ENCODE assay signal across 8 cellular contexts in genomic region chr1:119743776-119744597, GRCh38. TPM values are rescaled to one million over a fixed set of nuclear protein-coding genes. Genes with fewer than 3 reads are reported as not detected.
DNase-seq lines count a peak whose midpoint lies in the region; ATAC-seq, FAIRE-seq and TF ChIP-seq lines count a peak whose summit lies in the region.

No MANE protein-coding gene starts in this region.

- no peak overlapping the region for H2BK20ac ChIP-seq in H1 (ENCODE audit: low read length)

- H3K27me3 Mint-ChIP-seq in mesothelial cell of epicardium (ENCODE audit: low read depth) = no peaks in the 10 kb centered on the region

- no peak overlapping the region for H3K14ac ChIP-seq in H1 (ENCODE audit: insufficient read length)

- no peaks in the 10 kb centered on the region for H3K27me3 ChIP-seq in H1 (replicated peaks in 1 of 4; ENCODE audit: control insufficient read depth in 3 of 4, extremely low read depth in 1 of 4, insufficient read depth in 3 of 4, low read length in 3 of 4)

- CTCF ChIA-PET in H1 (lab: Charles Lee; ENCODE audit: partially characterized antibody) = interaction anchor here (0.7 to 10.1 kb wide), 46 partner anchors 8 to 229 kb away, joined by 3 to 132 read pairs (median 5); partner anchors contain the start of genes HMGCS2, PHGDH, REG4 and ZNF697

- H3K23me2 ChIP-seq in H1 (ENCODE audit: low read depth, low read length) = no peaks in the 10 kb centered on the region

- no peak overlapping the region for H2BK120ac ChIP-seq in H1 (replicated peaks; ENCODE audit: low read depth, low read length)

- H2BK12ac ChIP-seq in H1 (ENCODE audit: low read depth, low read length) = no peak overlapping the region

- H3K79me1 ChIP-seq in H1 (ENCODE audit: low read depth, low read length) = no peaks in the 10 kb centered on the region

- peaks cover 15% of the 10 kb centered on the region for H3K4me1 Mint-ChIP-seq in mesothelial cell of epicardium

- no peak overlapping the region for H4K91ac ChIP-seq in H1 (replicated peaks; ENCODE audit: insufficient read length, low read length)

- peak in 1 of 2 experiments; percentile 39; a peak in 2 of 3 replicates for TF ChIP-seq POLR2A in H1 (IDR thresholded peaks at IDR 0.05; ENCODE audit: control extremely low read depth in 1 of 2, low read depth in 2 of 2, low read length in 2 of 2)

- peak; percentile 83 to 88 for TF ChIP-seq RAD21 in H1 (IDR thresholded peaks at IDR 0.05 in 1 of 2, conservative IDR thresholded peaks at IDR 0.05 in 1 of 2; ENCODE audit: low read depth in 2 of 2, low read length in 2 of 2)

- peaks cover 7 to 17% of the 10 kb centered on the region in 2 experiments for H4K20me1 ChIP-seq in H1 (replicated peaks in 1 of 2; ENCODE audit: control insufficient read depth in 1 of 2, insufficient read depth in 2 of 2, low read length in 2 of 2)

- H2AK5ac ChIP-seq in H1 (ENCODE audit: low read depth, low read length) = no peak overlapping the region

- no peak for TF ChIP-seq EP300 in H1 (IDR thresholded peaks at IDR 0.05; ENCODE audit: borderline replicate concordance in 1 of 2, low read depth in 2 of 2, low read length in 2 of 2)

- no peak overlapping the region for H2BK5ac ChIP-seq in H1 (ENCODE audit: low read depth, low read length)

- no peaks in the 10 kb centered on the region for H3K79me2 ChIP-seq in H1 (ENCODE audit: control insufficient read depth in 1 of 2, insufficient read depth in 2 of 2, low read length in 2 of 2)

- peak; percentile 77 for DNase-seq in SIG-M5 treated with dmso at 0.1 percent for 504 hours (lab: John Stamatoyannopoulos, UW; ENCODE audit: unreplicated experiment)
- no peak for DNase-seq in SIG-M5 (lab: John Stamatoyannopoulos, UW)
- DNase-seq in NCI-H510A treated with DMSO at 0.1 percent for 48 hours (lab: John Stamatoyannopoulos, UW) = peak; percentile 75
- peak; percentile 53 to 61 for DNase-seq in activated CD4-positive, alpha-beta T cell treated with anti-CD3 and anti-CD28 coated beads, Interleukin-2, amount 50 U/mL, for 48 hours
- peak; percentile 49 to 77 for DNase-seq in H1 (ENCODE audit: low read depth in 1 of 2, low spot score in 2 of 2)
- DNase-seq in mesothelial cell of epicardium (ENCODE audit: low spot score in 2 of 2, unreplicated experiment in 2 of 2) = peak in 1 of 2 experiments; percentile 66
- peak; percentile 5 to 13 for DNase-seq in stimulated activated CD8-positive, alpha-beta memory T cell treated with anti-CD3 and anti-CD28 coated beads, Interleukin-4, amount 100 ng/mL, for 1 hour (ENCODE audit: low read depth in 2 of 2, low spot score in 1 of 2)

- no peak overlapping the region for H3K4ac ChIP-seq in H1 (replicated peaks; ENCODE audit: insufficient read length, low read depth, low read length)

- H3K4me3 Mint-ChIP-seq in mesothelial cell of epicardium = no peak overlapping the region

- H3K36me3 ChIP-seq in H1 (ENCODE audit: control insufficient read depth in 2 of 4, insufficient read depth in 4 of 4, low read length in 3 of 4) = peaks cover 24 to 58% (median 42%) of the 10 kb centered on the region in 4 experiments

- 68% methylated on average over 17 of the region's 17 CpGs; no CpG with 5 or more reads in 1 of the 2 experiments for WGBS in H1 (ENCODE audit: extremely low coverage in 1 of 2, insufficient coverage in 1 of 2, insufficient read length in 1 of 2, insufficient replicate concordance in 2 of 2, low coverage in 1 of 2, low lambda C conversion rate in 2 of 2, missing lambda C conversion rate in 1 of 2), 2 experiments

- H3K4me3 ChIP-seq in H1 (ENCODE audit: extremely low read depth in 1 of 4, insufficient read depth in 2 of 4, low read depth in 3 of 4, low read length in 4 of 4) = no peak overlapping the region

- peak; percentile 59 for ATAC-seq in HG03196 (IDR thresholded peaks at IDR 0.05; ENCODE audit: unreplicated experiment)

- no peak overlapping the region for H2BK15ac ChIP-seq in H1 (ENCODE audit: low read length)

- H3K9ac ChIP-seq in H1 (replicated peaks in 1 of 4; ENCODE audit: extremely low read depth in 1 of 4, low read depth in 3 of 4, low read length in 3 of 4) = no peak overlapping the region

- H3K4me1 ChIP-seq in H1 (replicated peaks in 1 of 4; ENCODE audit: control insufficient read depth in 3 of 4, insufficient read depth in 4 of 4, low read length in 3 of 4) = peaks cover 0 to 8% (median 5%) of the 10 kb centered on the region in 4 experiments; a peak in 2 of 7 replicates

- no peak overlapping the region for H4K5ac ChIP-seq in H1 (ENCODE audit: insufficient read length, low read depth, low read length)

- H3K9me3 ChIP-seq in H1 (ENCODE audit: insufficient read depth in 2 of 2, low read depth in 1 of 2, low read length in 1 of 2) = no peaks in the 10 kb centered on the region

- H3K4me2 ChIP-seq in H1 (ENCODE audit: insufficient read depth in 1 of 2, low read depth in 2 of 2, low read length in 2 of 2) = no peak overlapping the region

- H3K27ac Mint-ChIP-seq in mesothelial cell of epicardium = peak overlapping the region; percentile 39

- H3K23ac ChIP-seq in H1 (ENCODE audit: insufficient read length) = no peak overlapping the region

- H3K27ac ChIP-seq in H1 (ENCODE audit: low read depth, low read length) = no peak overlapping the region

- no peaks in the 10 kb centered on the region for H3K9me3 Mint-ChIP-seq in mesothelial cell of epicardium

- H2AFZ ChIP-seq in H1 (ENCODE audit: low read length) = no peak overlapping the region

- H3K36me3 Mint-ChIP-seq in mesothelial cell of epicardium = peaks cover 19% of the 10 kb centered on the region

- peak; percentile 70 to 89 (median 88) for TF ChIP-seq CTCF in H1 (IDR thresholded peaks at IDR 0.05; ENCODE audit: control extremely low read depth in 1 of 3, insufficient read depth in 1 of 3, low read depth in 1 of 3, low read length in 3 of 3)
- TF ChIP-seq CTCF in mesothelial cell of epicardium (IDR thresholded peaks at IDR 0.05; ENCODE audit: unreplicated experiment) = peak; percentile 86

- FAIRE-seq in H1 (lab: Jason Lieb, UNC) = peak; percentile 92

- no peak overlapping the region for H3K18ac ChIP-seq in H1 (ENCODE audit: extremely low read depth, low read length)

- no peak overlapping the region for H3K56ac ChIP-seq in H1 (replicated peaks; ENCODE audit: insufficient read length, low read depth, low read length)

- POLR2A ChIA-PET in H1 (lab: Charles Lee; ENCODE audit: partially characterized antibody) = interaction anchor here (0.6 to 30.7 kb wide), 21 partner anchors 10 to 431 kb away, joined by 3 to 425 read pairs (median 4); partner anchors contain the start of genes HMGCS2, PHGDH and ZNF697

- H4K8ac ChIP-seq in H1 (ENCODE audit: extremely low read depth, insufficient read depth, low read length) = 0 out of 2 replicates have a peak overlapping the region, but pooled peaks have one; percentile 2

TF ChIP-seq in H1, 55 proteins besides CTCF, POLR2A, EP300 and RAD21 (continues in another document):
- TF ChIP-seq EGR1 (IDR thresholded peaks at IDR 0.05; ENCODE audit: borderline replicate concordance, low read depth, low read length) = no peak
- TF ChIP-seq BACH1 (IDR thresholded peaks at IDR 0.05; ENCODE audit: low read length) = no peak
- 0 out of 2 replicates have a peak, but pooled peaks have one; percentile 16 for TF ChIP-seq SP4 (IDR thresholded peaks at IDR 0.05; ENCODE audit: low read length)
- no peak for TF ChIP-seq TAF7 (optimal IDR thresholded peaks at IDR 0.05; ENCODE audit: borderline replicate concordance, low read depth, low read length)
- no peak for TF ChIP-seq SUZ12 (IDR thresholded peaks at IDR 0.05; ENCODE audit: low read length)
- TF ChIP-seq POU5F1 (IDR thresholded peaks at IDR 0.05; ENCODE audit: low read depth, low read length) = no peak
- no peak for TF ChIP-seq MAFK (IDR thresholded peaks at IDR 0.05; ENCODE audit: low read depth, low read length)
- TF ChIP-seq CREB1 (IDR thresholded peaks at IDR 0.05) = peak; percentile 56; the same call in 1 of the 2 replicates
- no peak for TF ChIP-seq NANOG (IDR thresholded peaks at IDR 0.05; ENCODE audit: insufficient read depth, low read depth, low read length, poor library complexity, severe bottlenecking)
- 0 out of 2 replicates have a peak, but pooled peaks have one; percentile 27 for TF ChIP-seq YY1 (IDR thresholded peaks at IDR 0.05; ENCODE audit: low read depth, low read length)
- no peak for TF ChIP-seq RFX5 (IDR thresholded peaks at IDR 0.05; ENCODE audit: borderline replicate concordance, low read depth, low read length)
- peak; percentile 7; the same call in 1 of the 2 replicates for TF ChIP-seq SP1 (IDR thresholded peaks at IDR 0.05; ENCODE audit: low read depth, low read length)
- no peak for TF ChIP-seq CBX5 (IDR thresholded peaks at IDR 0.05; ENCODE audit: low read depth, low read length)
- TF ChIP-seq SIRT6 (IDR thresholded peaks at IDR 0.05; ENCODE audit: low read length) = no peak
- TF ChIP-seq ASH2L (IDR thresholded peaks at IDR 0.05; ENCODE audit: low read length) = no peak

RNA-seq across cellular contexts. Expression of gene HMGCS2, which starts 24.7 kb away (rescaled TPM):
- not detected in 2 replicates for total RNA-seq in H1 (2021; fragmentation: NEBNext Ultra II Directional; extraction: Animal tissue kit (Norgen Biotek cat#: 25700))
- not detected in 2 replicates for polyA plus RNA-seq in H1 (2011; rRNA removed)
- not detected for polyA plus RNA-seq in H1 (2011; cell fraction: cytosol; rRNA removed)
- polyA plus RNA-seq in H1 (2011; cell fraction: nucleus; rRNA removed) = not detected
- polyA plus RNA-seq in H1 (2012, experiment 1 of 2) = not detected in 4 replicates
- not detected for polyA plus RNA-seq in H1 (2012, experiment 2 of 2)
- not detected for polyA plus RNA-seq in H1 (2013, experiment 1 of 2)
- not detected for polyA plus RNA-seq in H1 (2013, experiment 2 of 2)
- polyA minus RNA-seq in H1 (2011; rRNA and poly(A)+ RNA removed) = not detected in 2 replicates
- polyA minus RNA-seq in H1 (2011; cell fraction: cytosol; rRNA and poly(A)+ RNA removed) = not detected
- not detected for polyA minus RNA-seq in H1 (2011; cell fraction: nucleus; rRNA and poly(A)+ RNA removed)
- total RNA-seq in mesothelial cell of epicardium = 0.47 to 1.4 TPM (median 0.51 TPM) in 3 replicates

RNA-seq across cellular contexts. Expression of gene PHGDH, which starts 32.3 kb away (rescaled TPM):
- 674 and 687 TPM in 2 replicates for total RNA-seq in H1 (2021; fragmentation: NEBNext Ultra II Directional; extraction: Animal tissue kit (Norgen Biotek cat#: 25700))
- 358 and 537 TPM in 2 replicates for polyA plus RNA-seq in H1 (2011; rRNA removed)
- 435 TPM for polyA plus RNA-seq in H1 (2011; cell fraction: cytosol; rRNA removed)
- 524 TPM for polyA plus RNA-seq in H1 (2011; cell fraction: nucleus; rRNA removed)
- 723 to 793 TPM (median 760 TPM) in 4 replicates for polyA plus RNA-seq in H1 (2012, experiment 1 of 2)
- 849 TPM for polyA plus RNA-seq in H1 (2012, experiment 2 of 2)
- polyA plus RNA-seq in H1 (2013, experiment 1 of 2) = 237 TPM
- 221 TPM for polyA plus RNA-seq in H1 (2013, experiment 2 of 2)
- 445 and 464 TPM in 2 replicates for polyA minus RNA-seq in H1 (2011; rRNA and poly(A)+ RNA removed)
- polyA minus RNA-seq in H1 (2011; cell fraction: cytosol; rRNA and poly(A)+ RNA removed) = 207 TPM
- polyA minus RNA-seq in H1 (2011; cell fraction: nucleus; rRNA and poly(A)+ RNA removed) = 241 TPM
- 142 to 151 TPM (median 149 TPM) in 3 replicates for total RNA-seq in mesothelial cell of epicardium
